Comparison of ENCODE assay signal across 8 cellular contexts in the genomic region with DNA sequence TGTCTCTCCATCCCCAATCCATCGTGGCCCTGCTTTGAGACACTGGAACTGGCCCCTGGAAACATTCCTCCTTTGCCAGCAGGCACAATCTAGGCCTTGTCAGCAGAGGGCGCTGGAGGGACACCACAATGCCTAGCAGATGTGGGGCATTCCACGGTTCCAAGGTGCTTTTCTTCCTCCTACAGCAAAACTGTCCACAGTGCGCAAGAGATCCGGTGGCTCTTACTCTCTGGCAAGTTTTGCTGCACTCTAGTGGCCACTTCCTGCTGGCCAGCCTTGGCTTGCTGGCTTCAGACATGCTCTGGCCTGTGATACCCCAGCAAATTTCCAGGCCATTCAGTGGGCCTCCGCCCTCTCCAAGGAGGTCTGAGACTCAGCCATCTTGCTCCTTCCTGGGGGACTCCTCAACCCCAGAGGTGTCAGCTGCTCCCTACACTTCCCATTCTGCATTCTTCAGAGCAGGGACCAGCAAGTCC. TPM values are rescaled to one million over a fixed set of nuclear protein-coding genes. Genes with fewer than 3 reads are reported as not detected.
DNase-seq lines count a peak whose midpoint lies in the region; ATAC-seq and TF ChIP-seq lines count a peak whose summit lies in the region.

No MANE protein-coding gene starts in this region.

- peak; percentile 87 to 99 (median 98) for TF ChIP-seq CTCF in adrenal gland (IDR thresholded peaks at IDR 0.05)
- peak; percentile 78 to 94 (median 91) for TF ChIP-seq CTCF in heart right ventricle (IDR thresholded peaks at IDR 0.05)

- peak; percentile 71 for ATAC-seq in GM21825 (IDR thresholded peaks at IDR 0.05; ENCODE audit: unreplicated experiment)
- peak; percentile 69 to 89 (median 86) for ATAC-seq in heart right ventricle
- no peak for ATAC-seq in HG02588 (IDR thresholded peaks at IDR 0.05; ENCODE audit: unreplicated experiment)

- no peak for TF ChIP-seq POLR2A in adrenal gland (IDR thresholded peaks at IDR 0.05)

- peak; percentile 96 for DNase-seq in AG08395 (ENCODE audit: low spot score)
- peak; percentile 36 to 63 for DNase-seq in NCI-H187 (lab: John Stamatoyannopoulos, UW)
- peak; percentile 77 for DNase-seq in T follicular helper cell (ENCODE audit: low read depth)
- DNase-seq in adrenal gland, result peak; percentile 91 to 98 (median 97)
- peak; percentile 82 to 85 for DNase-seq in heart right ventricle
- peak; percentile 90 for DNase-seq in pulmonary artery endothelial cell (ENCODE audit: low read depth, low spot score)

- WGBS in adrenal gland, 4 donors, result 12 to 24% (median 16%) methylated on average over 4 to 6 of the region's 6 CpGs
- WGBS in heart right ventricle, 2 donors, result 17 to 19% methylated on average over 6 of the region's 6 CpGs

- H3K4me1 ChIP-seq in adrenal gland (replicated peaks in 1 of 2), result peaks cover 3 to 10% of the 10 kb centered on the region in 2 donors
- peaks cover 0 to 8% (median 5%) of the 10 kb centered on the region in 9 donors for H3K4me1 ChIP-seq in heart right ventricle

- H3K36me3 ChIP-seq in adrenal gland (replicated peaks in 1 of 2) (peaks cover 0 to 19% of the 10 kb centered on the region in 2 donors), heart right ventricle (no peaks in the 10 kb centered on the region)

- H3K9me3 ChIP-seq in adrenal gland (replicated peaks in 1 of 3), result no peaks in the 10 kb centered on the region
- H3K9me3 ChIP-seq in heart right ventricle, result peaks cover 0 to 11% (median 0%) of the 10 kb centered on the region in 11 donors

- H3K4me3 ChIP-seq in adrenal gland, result no peak overlapping the region
- H3K4me3 ChIP-seq in heart right ventricle, result no peak overlapping the region

- H3K27ac ChIP-seq in adrenal gland (peak overlapping the region in 2 of 5 donors; percentile 4 to 47), heart right ventricle (no peak overlapping the region)

- intact Hi-C loops in adrenal gland (cut with DNase I) (loop anchor here (2.0 to 10.0 kb wide), 4 partner anchors 123 to 280 kb away; partner anchors contain the start of gene C11orf86 (in 1 of the 2)), heart right ventricle (cut with DNase I) (loop anchor here (1.0 to 5.0 kb wide), 6 partner anchors 138 to 378 kb away; no protein-coding TSS in a partner anchor)

- no peaks in the 10 kb centered on the region for H3K27me3 ChIP-seq in adrenal gland
- H3K27me3 ChIP-seq in heart right ventricle, result no peaks in the 10 kb centered on the region

RNA-seq across cellular contexts. Expression of gene RBM4B, which starts 17.1 kb away (rescaled TPM):
- total RNA-seq in adrenal gland, result 10 to 100 TPM in 7 of 8 donors, 1 to 10 TPM in 1; 9.9 to 30.7 (median 18.8) TPM
- 10 to 100 TPM; 20.9 to 29.8 (median 23.3) TPM for polyA plus RNA-seq in adrenal gland
- total RNA-seq in heart right ventricle, result 10 to 100 TPM in 4 of 10 donors, 1 to 10 TPM in 6; 5.7 to 12.6 (median 9.2) TPM
- 1 to 10 TPM; 8.2 to 9.0 TPM for polyA plus RNA-seq in heart right ventricle
- total RNA-seq in pulmonary artery endothelial cell, result 16.9 and 25.9 TPM in 2 replicates

RNA-seq across cellular contexts. Expression of gene SPTBN2, which starts 34.2 kb away (rescaled TPM):
- 10 to 100 TPM; 54.0 to 81.8 (median 64.7) TPM for total RNA-seq in adrenal gland
- polyA plus RNA-seq in adrenal gland, result 10 to 100 TPM; 19.7 to 78.9 (median 28.5) TPM
- 1 to 10 TPM in 6 of 10 donors, under 1 TPM in 4; 0.23 to 2.3 (median 1.3) TPM for total RNA-seq in heart right ventricle
- under 1 TPM; 0.88 to 0.90 TPM for polyA plus RNA-seq in heart right ventricle
- total RNA-seq in pulmonary artery endothelial cell, result 34.0 and 67.0 TPM in 2 replicates

RNA-seq across cellular contexts. Expression of gene RBM4, which starts 56.3 kb away (rescaled TPM):
- 100 to 1,000 TPM in 6 of 8 donors, 10 to 100 TPM in 2; 89.9 to 243 (median 138) TPM for total RNA-seq in adrenal gland
- polyA plus RNA-seq in adrenal gland, result 100 to 1,000 TPM in 1 of 3 donors, 10 to 100 TPM in 2; 70.0 to 205 (median 79.4) TPM
- total RNA-seq in heart right ventricle, result 10 to 100 TPM; 49.3 to 77.0 (median 55.3) TPM
- polyA plus RNA-seq in heart right ventricle, result 10 to 100 TPM; 37.9 to 60.5 TPM
- total RNA-seq in pulmonary artery endothelial cell, result 124 and 181 TPM in 2 replicates

Comparison
In these comparisons a context has a peak if more than half of its experiments do, and no peak if none do; other contexts are left out.
1. RNA of gene SPTBN2, which starts 34.2 kb away (total RNA-seq): 34.0 to 67.0 TPM in pulmonary artery endothelial cell and 54.0 to 81.8 TPM in adrenal gland; 0.23 to 2.3 TPM in heart right ventricle; every median in the first group is over 10 times any median in the second.
2. Peak in every context shown above with its lines, with median percentiles within 50 percentile points of each other: DNase-seq.